In the genomic region with DNA sequence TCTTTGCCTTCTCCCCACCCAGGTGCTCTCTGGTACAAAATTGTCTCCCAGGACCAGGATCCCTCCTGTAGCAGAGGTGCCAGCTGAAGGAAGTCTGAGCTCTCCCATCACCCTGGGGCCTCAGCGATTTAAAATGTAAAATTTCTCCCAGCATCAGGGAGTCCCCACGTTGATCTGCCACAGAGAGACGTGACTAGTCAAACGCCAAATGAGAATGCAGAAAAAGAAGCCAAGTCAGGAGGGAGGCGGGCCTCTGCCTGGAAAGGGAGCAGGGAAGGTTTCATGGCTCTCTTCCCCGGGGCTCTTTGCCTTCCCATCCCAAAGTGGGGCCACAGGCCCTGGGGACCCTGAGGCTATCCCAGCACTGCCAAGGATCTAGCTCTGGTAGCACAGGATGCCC, we compare ENCODE assay signal across 30 cellular contexts.
"Had no signal": no experiment of that assay in that cellular context is flagged by ENCODE, and none has a peak within 500 bp of the region (broad histone marks: within the 10 kb centered on the region; RNA-seq: fewer than 3 reads in every experiment).

No MANE protein-coding gene starts in this region.

- H3K4me3 ChIP-seq: adrenal gland, body of pancreas, esophagus squamous epithelium had no signal

- H3K4me3 Mint-ChIP-seq: activated CD8-positive, alpha-beta T cell treated with anti-CD3 and anti-CD28 coated beads for 36 hours; activated naive CD4-positive, alpha-beta T cell treated with anti-CD3 and anti-CD28 coated beads for 36 hours; activated naive CD4-positive, alpha-beta T cell treated with anti-CD3 and anti-CD28 coated beads, Interleukin-2, amount 50 U/mL, for 24 hours; activated naive CD8-positive, alpha-beta T cell treated with anti-CD3 and anti-CD28 coated beads for 36 hours; activated naive CD8-positive, alpha-beta T cell treated with anti-CD3 and anti-CD28 coated beads, Interleukin-2, amount 50 U/mL, for 24 hours; activated T-cell treated with anti-CD3 and anti-CD28 coated beads, Interleukin-2, amount 50 U/mL, for 4 hours; activated T-helper 17 cell treated with anti-CD3 and anti-CD28 coated beads, Interleukin-2, amount 50 U/mL, for 72 hours; effector memory CD8-positive, alpha-beta T cell; T-helper 17 cell; T-helper 2 cell treated with Interferon-gamma antibody and Interleukin-4, amounts not matched to agents 5 μg/mL and 100 μg/mL, for 36 hours had no signal

- H3K27me3 Mint-ChIP-seq: activated CD8-positive, alpha-beta T cell treated with anti-CD3 and anti-CD28 coated beads for 36 hours; activated naive CD4-positive, alpha-beta T cell treated with anti-CD3 and anti-CD28 coated beads, Interleukin-2, amount 50 U/mL, for 24 hours; activated naive CD8-positive, alpha-beta T cell treated with anti-CD3 and anti-CD28 coated beads for 36 hours; activated naive CD8-positive, alpha-beta T cell treated with anti-CD3 and anti-CD28 coated beads, Interleukin-2, amount 50 U/mL, for 24 hours had no signal

- H3K36me3 Mint-ChIP-seq: activated naive CD4-positive, alpha-beta T cell treated with anti-CD3 and anti-CD28 coated beads, Interleukin-2, amount 50 U/mL, for 24 hours; activated naive CD8-positive, alpha-beta T cell treated with anti-CD3 and anti-CD28 coated beads for 36 hours had no signal

- H3K27me3 ChIP-seq: adrenal gland, body of pancreas, esophagus squamous epithelium had no signal

- ATAC-seq: activated CD8-positive, alpha-beta T cell treated with anti-CD3 and anti-CD28 coated beads for 36 hours; activated naive CD8-positive, alpha-beta T cell treated with anti-CD3 and anti-CD28 coated beads, Interleukin-2, amount 50 U/mL, for 24 hours; activated T-cell treated with anti-CD3 and anti-CD28 coated beads, Interleukin-2, amount 50 U/mL, for 4 hours; activated T-helper 17 cell treated with anti-CD3 and anti-CD28 coated beads, Interleukin-2, amount 50 U/mL, for 72 hours; body of pancreas; effector memory CD8-positive, alpha-beta T cell; T-helper 17 cell had no signal

- H3K9me3 Mint-ChIP-seq: activated CD8-positive, alpha-beta T cell treated with anti-CD3 and anti-CD28 coated beads for 36 hours; activated naive CD4-positive, alpha-beta T cell treated with anti-CD3 and anti-CD28 coated beads for 36 hours; activated naive CD4-positive, alpha-beta T cell treated with anti-CD3 and anti-CD28 coated beads, Interleukin-2, amount 50 U/mL, for 24 hours; activated naive CD8-positive, alpha-beta T cell treated with anti-CD3 and anti-CD28 coated beads for 36 hours; activated naive CD8-positive, alpha-beta T cell treated with anti-CD3 and anti-CD28 coated beads, Interleukin-2, amount 50 U/mL, for 24 hours; activated T-cell treated with anti-CD3 and anti-CD28 coated beads, Interleukin-2, amount 50 U/mL, for 4 hours; activated T-helper 17 cell treated with anti-CD3 and anti-CD28 coated beads, Interleukin-2, amount 50 U/mL, for 72 hours; effector memory CD8-positive, alpha-beta T cell; T-helper 2 cell treated with Interferon-gamma antibody and Interleukin-4, amounts not matched to agents 5 μg/mL and 100 μg/mL, for 36 hours had no signal

- H3K27ac ChIP-seq: adrenal gland, body of pancreas, esophagus squamous epithelium had no signal

- H3K27ac Mint-ChIP-seq: activated CD8-positive, alpha-beta T cell treated with anti-CD3 and anti-CD28 coated beads for 36 hours; activated naive CD4-positive, alpha-beta T cell treated with anti-CD3 and anti-CD28 coated beads for 36 hours; activated naive CD4-positive, alpha-beta T cell treated with anti-CD3 and anti-CD28 coated beads, Interleukin-2, amount 50 U/mL, for 24 hours; activated naive CD8-positive, alpha-beta T cell treated with anti-CD3 and anti-CD28 coated beads for 36 hours; activated naive CD8-positive, alpha-beta T cell treated with anti-CD3 and anti-CD28 coated beads, Interleukin-2, amount 50 U/mL, for 24 hours; activated T-helper 17 cell treated with anti-CD3 and anti-CD28 coated beads, Interleukin-2, amount 50 U/mL, for 72 hours; effector memory CD8-positive, alpha-beta T cell; T-helper 17 cell; T-helper 2 cell treated with Interferon-gamma antibody and Interleukin-4, amounts not matched to agents 5 μg/mL and 100 μg/mL, for 36 hours had no signal

- H3K9me3 ChIP-seq: adrenal gland, body of pancreas, esophagus squamous epithelium had no signal

- FAIRE-seq: colon, frontal cortex had no signal

- H3K4me1 Mint-ChIP-seq: activated naive CD4-positive, alpha-beta T cell treated with anti-CD3 and anti-CD28 coated beads, Interleukin-2, amount 50 U/mL, for 24 hours; activated naive CD8-positive, alpha-beta T cell treated with anti-CD3 and anti-CD28 coated beads for 36 hours; activated naive CD8-positive, alpha-beta T cell treated with anti-CD3 and anti-CD28 coated beads, Interleukin-2, amount 50 U/mL, for 24 hours; activated T-helper 17 cell treated with anti-CD3 and anti-CD28 coated beads, Interleukin-2, amount 50 U/mL, for 72 hours had no signal

- H3K36me3 ChIP-seq: adrenal gland, esophagus squamous epithelium had no signal

- DNase-seq: activated CD4-positive, alpha-beta T cell treated with anti-CD3 and anti-CD28 coated beads for 1 hour; activated CD4-positive, alpha-beta T cell treated with anti-CD3 and anti-CD28 coated beads for 48 hours; activated CD4-positive, alpha-beta T cell treated with anti-CD3 and anti-CD28 coated beads, Interleukin-2, amount 50 U/mL, for 1 hour; activated CD4-positive, alpha-beta T cell treated with anti-CD3 and anti-CD28 coated beads, Interleukin-2, amount 50 U/mL, for 48 hours; activated CD8-positive, alpha-beta memory T cell treated with anti-CD3 and anti-CD28 coated beads for 24 hours; activated CD8-positive, alpha-beta T cell treated with anti-CD3 and anti-CD28 coated beads for 36 hours; activated effector memory CD4-positive, alpha-beta T cell treated with anti-CD3 and anti-CD28 coated beads, Interleukin-2, amount 50 U/mL, for 16 hours; activated naive CD4-positive, alpha-beta T cell treated with anti-CD3 and anti-CD28 coated beads for 36 hours; activated naive CD8-positive, alpha-beta T cell treated with anti-CD3 and anti-CD28 coated beads for 36 hours; activated naive CD8-positive, alpha-beta T cell treated with anti-CD3 and anti-CD28 coated beads, Interleukin-2, amount 50 U/mL, for 24 hours; activated T-cell treated with anti-CD3 and anti-CD28 coated beads, Interleukin-2, amount 50 U/mL, for 4 hours; adrenal gland; amygdala; aorta; body of pancreas; caudate nucleus; cortex of kidney; dermis blood vessel endothelial cell; effector CD4-positive, alpha-beta T cell; effector memory CD8-positive, alpha-beta T cell; erythroblast; esophagus squamous epithelium; T-helper 1 cell; T-helper 17 cell; T1000 had no signal

- H3K4me1 ChIP-seq: adrenal gland, body of pancreas, esophagus squamous epithelium had no signal
